In the genomic region with DNA sequence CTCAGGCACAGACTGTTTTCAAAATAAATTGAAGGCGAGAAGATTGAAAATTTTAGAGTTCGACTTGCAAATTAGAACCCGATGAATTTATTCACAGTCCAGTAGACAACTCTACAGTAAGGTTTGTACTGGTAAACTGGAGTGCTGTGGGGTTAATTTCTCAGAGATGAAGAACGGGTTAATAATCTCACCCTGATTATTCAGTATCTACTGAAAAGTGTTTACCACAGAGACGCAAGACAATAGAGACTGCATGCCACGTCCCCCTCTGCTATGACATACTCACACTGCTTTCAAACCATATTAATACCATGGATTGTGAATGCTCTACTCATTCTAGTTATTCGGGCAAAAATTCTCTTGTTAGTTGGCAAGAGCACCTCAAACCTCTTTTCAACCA, we compare ENCODE assay signal across 13 cellular contexts. TPM values are rescaled to one million over a fixed set of nuclear protein-coding genes. Genes with fewer than 3 reads are reported as not detected.
DNase-seq lines count a peak whose midpoint lies in the region; ATAC-seq and TF ChIP-seq lines count a peak whose summit lies in the region.
"Had no signal": no experiment of that assay in that cellular context is flagged by ENCODE, and none has a peak within 500 bp of the region (broad histone marks: within the 10 kb centered on the region; RNA-seq: fewer than 3 reads in every experiment).

No MANE protein-coding gene starts in this region.

- no peak overlapping the region for H3K4me3 Mint-ChIP-seq in osteocyte (ENCODE audit: unreplicated experiment)
- H3K4me3 Mint-ChIP-seq: activated B cell treated with CpG ODN at 0.5 μM for 24 hours, B cell, neural crest cell had no signal

- H3K36me3 Mint-ChIP-seq in osteocyte (ENCODE audit: unreplicated experiment): no peaks in the 10 kb centered on the region
- H3K36me3 Mint-ChIP-seq: activated naive CD4-positive, alpha-beta T cell treated with anti-CD3 and anti-CD28 coated beads, Interleukin-2, amount 50 U/mL, for 72 hours had no signal

- no peaks in the 10 kb centered on the region for H3K9me3 Mint-ChIP-seq in osteocyte (ENCODE audit: unreplicated experiment)
- H3K9me3 Mint-ChIP-seq: activated B cell treated with CpG ODN at 0.5 μM for 24 hours; activated naive CD4-positive, alpha-beta T cell treated with anti-CD3 and anti-CD28 coated beads, Interleukin-2, amount 50 U/mL, for 72 hours; neural crest cell had no signal

- ATAC-seq in GM19452 (IDR thresholded peaks at IDR 0.05; ENCODE audit: unreplicated experiment): no peak
- ATAC-seq in HG03342 (IDR thresholded peaks at IDR 0.05; ENCODE audit: unreplicated experiment): no peak

- H3K36me3 ChIP-seq in PC-9 (ENCODE audit: low read depth): no peaks in the 10 kb centered on the region
- H3K36me3 ChIP-seq: suprapubic skin had no signal

- no peak overlapping the region for H2AFZ ChIP-seq in PC-9

- CTCF ChIA-PET in PC-9 (lab: Charles Lee): interaction anchor here (0.6 kb wide), 1 partner anchor 56 kb away, joined by 4 read pairs; no protein-coding TSS in a partner anchor

- H3K27ac ChIP-seq in PC-9: peak overlapping the region; percentile 58
- H3K27ac ChIP-seq: suprapubic skin had no signal

- H3K4me1 Mint-ChIP-seq in osteocyte (ENCODE audit: unreplicated experiment): peaks cover 12% of the 10 kb centered on the region
- H3K4me1 Mint-ChIP-seq: activated B cell treated with CpG ODN at 0.5 μM for 24 hours, B cell had no signal

- no peaks in the 10 kb centered on the region for H3K9me3 ChIP-seq in PC-9 (ENCODE audit: insufficient read depth, low read depth)
- H3K9me3 ChIP-seq: suprapubic skin had no signal

- POLR2A ChIA-PET in PC-9 (lab: Charles Lee; ENCODE audit: unreplicated experiment): no interaction called here

- H3K27ac Mint-ChIP-seq in osteocyte (ENCODE audit: unreplicated experiment): peak overlapping the region; percentile 78
- H3K27ac Mint-ChIP-seq: activated B cell treated with CpG ODN at 0.5 μM for 24 hours; activated naive CD4-positive, alpha-beta T cell treated with anti-CD3 and anti-CD28 coated beads, Interleukin-2, amount 50 U/mL, for 72 hours; B cell had no signal

- H3K9me2 ChIP-seq in PC-9 (ENCODE audit: insufficient read depth): no peaks in the 10 kb centered on the region

- H3K4me1 ChIP-seq in PC-9 (replicated peaks; ENCODE audit: insufficient read depth): peaks cover 18% of the 10 kb centered on the region
- H3K4me1 ChIP-seq: suprapubic skin had no signal

- peak overlapping the region; percentile 17 for H3K4me2 ChIP-seq in PC-9

- no peaks in the 10 kb centered on the region for H3F3A ChIP-seq in PC-9 (ENCODE audit: insufficient read depth, low read depth)

- intact Hi-C loops in PC-9 (cut with micrococcal nuclease; ENCODE audit: unreplicated experiment): loop anchor here (5.0 to 10.0 kb wide), 2 partner anchors 34 to 196 kb away; partner anchors contain the start of genes BAZ1A and CFL2

- no TSS peak for BruUV-seq in PC-9 (replicated peaks; lab: Mats Ljungman, UMichigan)

- no peaks in the 10 kb centered on the region for H3K27me3 Mint-ChIP-seq in osteocyte (ENCODE audit: unreplicated experiment)
- H3K27me3 Mint-ChIP-seq: activated B cell treated with CpG ODN at 0.5 μM for 24 hours, B cell had no signal

- no peaks in the 10 kb centered on the region for H4K20me1 ChIP-seq in PC-9 (ENCODE audit: insufficient read depth)

- TF ChIP-seq CTCF in AG10803 (conservative IDR thresholded peaks at IDR 0.05; ENCODE audit: low read length): no peak
- TF ChIP-seq CTCF in PC-9 (conservative IDR thresholded peaks at IDR 0.05): no peak
- TF ChIP-seq CTCF in epithelial cell of esophagus (IDR thresholded peaks at IDR 0.05; ENCODE audit: insufficient read depth, low read depth, low read length, missing control alignments): no peak
- no peak for TF ChIP-seq CTCF in osteocyte (IDR thresholded peaks at IDR 0.05)

- H3K79me2 ChIP-seq in PC-9 (ENCODE audit: low read depth): no peaks in the 10 kb centered on the region

- no peak overlapping the region for H3K4me3 ChIP-seq in AG10803 (ENCODE audit: low read length)
- no peak overlapping the region for H3K4me3 ChIP-seq in PC-9
- no peak overlapping the region for H3K4me3 ChIP-seq in epithelial cell of esophagus (ENCODE audit: low read length)
- H3K4me3 ChIP-seq: suprapubic skin had no signal

- peak; percentile 74 for DNase-seq in AG10803 (ENCODE audit: low read depth)
- DNase-seq in PC-9: no peak
- peak; percentile 30 for DNase-seq in epithelial cell of esophagus (ENCODE audit: low read depth)
- no peak for DNase-seq in osteocyte (ENCODE audit: extremely low spot score, unreplicated experiment)
- no peak for DNase-seq in stimulated activated CD4-positive, alpha-beta T cell treated with anti-CD3 and anti-CD28 coated beads, Interleukin-2, amount 100 ng/mL, for 48 hours
- no peak for DNase-seq in stimulated activated CD4-positive, alpha-beta T cell treated with anti-CD3 and anti-CD28 coated beads, Interleukin-2, amount 100 ng/mL, for 24 hours
- DNase-seq: activated B cell treated with CpG ODN at 0.5 μM for 24 hours had no signal

- H3K27me3 ChIP-seq in PC-9 (ENCODE audit: insufficient read depth, low read depth): no peaks in the 10 kb centered on the region
- H3K27me3 ChIP-seq: suprapubic skin had no signal

RNA-seq across cellular contexts. Expression of gene CFL2, which starts 36.1 kb away (rescaled TPM):
- 18.5 and 30.5 TPM in 2 replicates for total RNA-seq in PC-9 (2021)
- total RNA-seq in osteocyte: 42.0 and 47.0 TPM in 2 replicates

RNA-seq across cellular contexts. Expression of gene SNX6, which starts 48.4 kb away (rescaled TPM):
- total RNA-seq in PC-9 (2021) (43.0 and 51.8 TPM in 2 replicates), osteocyte (80.0 and 92.0 TPM in 2 replicates)

Comparison
In these comparisons a context has a peak if more than half of its experiments do, and no peak if none do; other contexts are left out.
1. DNase-seq: peak in AG10803 (single experiment) and epithelial cell of esophagus (single experiment); none in PC-9 (0 of 2), osteocyte (single experiment), stimulated activated CD4-positive, alpha-beta T cell treated with anti-CD3 and anti-CD28 coated beads, Interleukin-2, amount 100 ng/mL, for 48 hours (0 of 2) and stimulated activated CD4-positive, alpha-beta T cell treated with anti-CD3 and anti-CD28 coated beads, Interleukin-2, amount 100 ng/mL, for 24 hours (0 of 2).